In genomic region chr20:44407402-44408184, GRCh38 we compare ENCODE assay signal across 13 cellular contexts. TPM values are rescaled to one million over a fixed set of nuclear protein-coding genes. Genes with fewer than 3 reads are reported as not detected.
DNase-seq lines count a peak whose midpoint lies in the region; ATAC-seq and TF ChIP-seq lines count a peak whose summit lies in the region.
"Had no signal": no experiment of that assay in that cellular context is flagged by ENCODE, and none has a peak within 500 bp of the region (broad histone marks: within the 10 kb centered on the region; RNA-seq: fewer than 3 reads in every experiment).

No MANE protein-coding gene starts in this region.

- TF ChIP-seq CTCF in OCI-LY3 (IDR thresholded peaks at IDR 0.05; ENCODE audit: low read depth, low read length) (no peak), prostate gland (IDR thresholded peaks at IDR 0.05) (no peak)

- TF ChIP-seq POLR2A in prostate gland (IDR thresholded peaks at IDR 0.05): peak; percentile 15

- ATAC-seq in esophagus mucosa (peak; percentile 98), GM19463 (IDR thresholded peaks at IDR 0.05; ENCODE audit: unreplicated experiment) (no peak), HG03097 (IDR thresholded peaks at IDR 0.05; ENCODE audit: low FRiP score, unreplicated experiment) (no peak), HG03095 (IDR thresholded peaks at IDR 0.05; ENCODE audit: unreplicated experiment) (no peak)
- ATAC-seq: left lobe of liver had no signal

- no peak overlapping the region for H3K27ac ChIP-seq in OCI-LY3 (ENCODE audit: low read length)
- no peak overlapping the region for H3K27ac ChIP-seq in prostate gland
- H3K27ac ChIP-seq in substantia nigra (ENCODE audit: low read depth, low read length, poor library complexity, severe bottlenecking): no peak overlapping the region

- H3K27me3 ChIP-seq in H7 (ENCODE audit: control insufficient read depth, insufficient read depth, low read length): no peaks in the 10 kb centered on the region
- H3K27me3 ChIP-seq in OCI-LY3 (ENCODE audit: low read depth, low read length): peaks cover 7% of the 10 kb centered on the region
- no peaks in the 10 kb centered on the region for H3K27me3 ChIP-seq in prostate gland (replicated peaks; ENCODE audit: insufficient read depth)

- H3K9me3 ChIP-seq in OCI-LY3 (ENCODE audit: insufficient read depth, low read length): no peaks in the 10 kb centered on the region
- H3K9me3 ChIP-seq in prostate gland: no peaks in the 10 kb centered on the region

- intact Hi-C loops in prostate gland (cut with DNase I): no loop called here

- H2AFZ ChIP-seq in OCI-LY3 (ENCODE audit: low read depth, low read length): 0 out of 2 replicates have a peak overlapping the region, but pooled peaks have one; percentile 4

- 57% methylated on average over 14 of the region's 14 CpGs for WGBS in prostate gland

- no peak overlapping the region for H3K4me2 ChIP-seq in OCI-LY3 (ENCODE audit: low read length)

- no peak overlapping the region for H3K9ac ChIP-seq in OCI-LY3 (ENCODE audit: low read length)

- no peaks in the 10 kb centered on the region for H4K20me1 ChIP-seq in OCI-LY3 (ENCODE audit: insufficient read depth, low read length)

- H3K4me1 ChIP-seq in OCI-LY3 (ENCODE audit: low read length): no peaks in the 10 kb centered on the region
- no peaks in the 10 kb centered on the region for H3K4me1 ChIP-seq in prostate gland (replicated peaks)

- no peaks in the 10 kb centered on the region for H3K36me3 ChIP-seq in H7 (replicated peaks; ENCODE audit: control insufficient read depth, insufficient read depth, low read length)
- H3K36me3 ChIP-seq in OCI-LY3 (replicated peaks; ENCODE audit: low read depth, low read length): no peaks in the 10 kb centered on the region
- H3K36me3 ChIP-seq in prostate gland: no peaks in the 10 kb centered on the region

- peak; percentile 38 for DNase-seq in H7
- peak; percentile 9 for DNase-seq in prostate gland (ENCODE audit: low spot score)
- DNase-seq in substantia nigra (lab: John Stamatoyannopoulos, UW): no peak
- DNase-seq: activated naive CD8-positive, alpha-beta T cell treated with anti-CD3 and anti-CD28 coated beads for 36 hours; DMS79 treated with DMSO at 0.1 percent for 48 hours; GOT3; NCI-H1436 treated with DMSO at 0.1 percent for 48 hours had no signal

- no peaks in the 10 kb centered on the region for H3K79me2 ChIP-seq in OCI-LY3 (ENCODE audit: low read length)

- H3K4me3 ChIP-seq in H7 (ENCODE audit: insufficient read depth, low read depth, low read length) (no peak overlapping the region), OCI-LY3 (ENCODE audit: low read length) (no peak overlapping the region), prostate gland (no peak overlapping the region)

RNA-seq across cellular contexts. Expression of gene HNF4A, which starts 52.1 kb away (rescaled TPM):
- total RNA-seq in H7 (2014; rRNA removed; shearing (Covaris generic)): 3.7 and 11.4 TPM in 2 replicates
- total RNA-seq in esophagus mucosa: not detected
- total RNA-seq in prostate gland: not detected
- total RNA-seq: activated naive CD8-positive, alpha-beta T cell treated with anti-CD3 and anti-CD28 coated beads for 36 hours had no signal

Comparison
In these comparisons a context has a peak if more than half of its experiments do, and no peak if none do; other contexts are left out.
1. DNase-seq: peak in H7 (single experiment) and prostate gland (single experiment); none in substantia nigra (0 of 49).